Comparison of ENCODE assay signal across 19 cellular contexts in the genomic region with DNA sequence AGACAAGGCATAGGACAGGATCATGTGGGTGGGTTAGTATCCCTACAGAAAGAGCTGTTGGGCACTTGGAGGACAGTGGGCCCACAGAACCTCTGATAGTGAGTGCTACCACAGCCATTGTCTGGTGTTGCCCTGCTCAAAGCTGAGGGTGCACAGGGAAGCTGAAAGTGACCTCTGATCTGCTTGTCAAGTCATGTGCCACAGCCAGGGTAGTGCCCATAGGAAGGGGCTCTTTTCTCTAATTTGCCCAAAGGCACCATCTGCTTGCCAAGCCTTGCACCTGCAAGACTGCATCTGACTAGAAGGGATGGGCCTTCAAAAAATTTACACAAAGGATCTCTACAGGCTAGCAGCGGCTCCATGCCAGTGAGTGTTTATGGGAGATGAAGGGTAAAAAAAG.
A peak's percentile ranks its signal among the peaks of the same experiment; 100 is the strongest.
DNase-seq lines count a peak whose midpoint lies in the region; ATAC-seq, FAIRE-seq and TF ChIP-seq lines count a peak whose summit lies in the region.
"Had no signal": no experiment of that assay in that cellular context is flagged by ENCODE, and none has a peak within 500 bp of the region (broad histone marks: within the 10 kb centered on the region; RNA-seq: fewer than 3 reads in every experiment).

No MANE protein-coding gene starts in this region.

- H3K4me3 ChIP-seq in A549: no peak overlapping the region
- H3K4me3 ChIP-seq in GM12865 (ENCODE audit: low read depth, low read length): no peak overlapping the region
- no peak overlapping the region for H3K4me3 ChIP-seq in epithelial cell of proximal tubule (ENCODE audit: low read depth, low read length)
- H3K4me3 ChIP-seq: colonic mucosa, hepatocyte, pancreas, skin epidermis had no signal

- ATAC-seq in A549 (no peak), HG02642 (IDR thresholded peaks at IDR 0.05; ENCODE audit: poor library complexity, unreplicated experiment) (no peak), GM21526 (IDR thresholded peaks at IDR 0.05; ENCODE audit: low FRiP score, unreplicated experiment) (no peak), HG03571 (IDR thresholded peaks at IDR 0.05; ENCODE audit: unreplicated experiment) (no peak)
- ATAC-seq: pancreas; stimulated activated memory B cell treated with anti-CD40 and anti-IgM and Interleukin-4, amounts not matched to agents 10 μg/mL and 1 μg/mL and 100 μg/mL, for 72 hours had no signal

- peak; percentile 10 to 25; a peak in 1 of 5 replicates for TF ChIP-seq RAD21 in A549 (conservative IDR thresholded peaks at IDR 0.05 in 1 of 2, IDR thresholded peaks at IDR 0.05 in 1 of 2)

- CTCF ChIA-PET in A549 (lab: Yijun Ruan, JAX): interaction anchor here (0.9 to 3.1 kb wide), 6 partner anchors 13 to 350 kb away, joined by 3 to 16 read pairs (median 4); no protein-coding TSS in a partner anchor

- no peak for DNase-seq in A549 (ENCODE audit: low read depth in 1 of 2, low spot score in 1 of 2)
- peak; percentile 8 for DNase-seq in GM12865 (ENCODE audit: low read depth)
- DNase-seq in NCI-H2196 treated with DMSO at 0.1 percent for 48 hours (lab: John Stamatoyannopoulos, UW; ENCODE audit: unreplicated experiment): peak; percentile 75
- no peak for DNase-seq in epithelial cell of proximal tubule (ENCODE audit: low read depth)
- DNase-seq in amniotic stem cell (lab: John Stamatoyannopoulos, UW): no peak
- DNase-seq: activated CD4-positive, alpha-beta memory T cell treated with anti-CD3 and anti-CD28 coated beads, Interleukin-2, amount 10 ng/mL, durations not matched to agents 7 days and 5 days; BE2C; colonic mucosa; KBM-7; kidney glomerular epithelial cell; NCI-H2171 treated with DMSO at 0.1 percent for 48 hours; pancreas had no signal

- H3K4me2 ChIP-seq in A549: no peak overlapping the region
- H3K4me2 ChIP-seq: hepatocyte had no signal

- POLR2A ChIA-PET in A549 (lab: Yijun Ruan, JAX): interaction anchor here (1.0 kb wide), 1 partner anchor 87 kb away, joined by 3 read pairs; no protein-coding TSS in a partner anchor

- 97% methylated on average over 1 of the region's 1 CpG for WGBS in A549 (ENCODE audit: missing lambda C conversion rate)

- no peaks in the 10 kb centered on the region for H3K9me3 ChIP-seq in A549
- H3K9me3 ChIP-seq: BE2C, colonic mucosa, pancreas had no signal

- no peak for TF ChIP-seq EP300 in A549 (IDR thresholded peaks at IDR 0.05)

- no peak for TF ChIP-seq POLR2A in A549 (IDR thresholded peaks at IDR 0.05; ENCODE audit: low read length)

- H3K4me1 ChIP-seq in A549: peaks cover 35% of the 10 kb centered on the region
- H3K4me1 ChIP-seq: BE2C, colonic mucosa, pancreas had no signal

- peak overlapping the region in 1 of 2 experiments; percentile 50; a peak in 3 of 6 replicates for H3K27ac ChIP-seq in A549
- H3K27ac ChIP-seq: colonic mucosa, hepatocyte, pancreas, skin epidermis had no signal

- TF ChIP-seq CTCF in A549 (IDR thresholded peaks at IDR 0.05): no peak
- TF ChIP-seq CTCF in GM12865 (IDR thresholded peaks at IDR 0.05; ENCODE audit: insufficient read depth, low read depth, low read length, missing control alignments): no peak
- TF ChIP-seq CTCF in epithelial cell of proximal tubule (conservative IDR thresholded peaks at IDR 0.05; ENCODE audit: low read depth, low read length): peak; percentile 53

- FAIRE-seq in A549 (lab: Jason Lieb, UNC): no peak
- FAIRE-seq: GM12892, pancreas had no signal

TF ChIP-seq in A549, 52 proteins besides CTCF, POLR2A, EP300 and RAD21:
- TF ChIP-seq SMC3 (IDR thresholded peaks at IDR 0.05) (peak; percentile 16; the same call in 1 of the 3 replicates), HOXA7 (CRISPR knock-in tag; IDR thresholded peaks at IDR 0.05) (no peak), HOXB13 (CRISPR knock-in tag; IDR thresholded peaks at IDR 0.05; ENCODE audit: low read depth) (no peak)
TF ChIP-seq in A549: peak in this region for 1.

Comparison
In these comparisons a context has a peak if more than half of its experiments do, and no peak if none do; other contexts are left out.
1. DNase-seq: peak in GM12865 (single experiment) and NCI-H2196 treated with DMSO at 0.1 percent for 48 hours (single experiment); none in A549 (0 of 2), epithelial cell of proximal tubule (single experiment) and amniotic stem cell (single experiment).